Comparison of ENCODE assay signal across 16 cellular contexts in genomic region chr20:44435630-44436335, GRCh38. TPM values are rescaled to one million over a fixed set of nuclear protein-coding genes. Genes with fewer than 3 reads are reported as not detected.
A peak's percentile ranks its signal among the peaks of the same experiment; 100 is the strongest.
DNase-seq lines count a peak whose midpoint lies in the region; ATAC-seq, FAIRE-seq and TF ChIP-seq lines count a peak whose summit lies in the region.
"Had no signal": no experiment of that assay in that cellular context is flagged by ENCODE, and none has a peak within 500 bp of the region (broad histone marks: within the 10 kb centered on the region; RNA-seq: fewer than 3 reads in every experiment).

No MANE protein-coding gene starts in this region.

- H3K36me3 Mint-ChIP-seq in CD14-positive monocyte: no peaks in the 10 kb centered on the region
- no peaks in the 10 kb centered on the region for H3K36me3 Mint-ChIP-seq in memory B cell
- H3K36me3 Mint-ChIP-seq in activated naive CD8-positive, alpha-beta T cell treated with anti-CD3 and anti-CD28 coated beads, Interleukin-2, amount 50 U/mL, for 24 hours (ENCODE audit: low read depth): no peaks in the 10 kb centered on the region

- H3K9me3 Mint-ChIP-seq in CD14-positive monocyte: peaks cover 0 to 1% (median 0%) of the 10 kb centered on the region in 7 donors
- no peaks in the 10 kb centered on the region for H3K9me3 Mint-ChIP-seq in memory B cell
- H3K9me3 Mint-ChIP-seq in activated naive CD8-positive, alpha-beta T cell treated with anti-CD3 and anti-CD28 coated beads, Interleukin-2, amount 50 U/mL, for 24 hours: no peaks in the 10 kb centered on the region

- no peaks in the 10 kb centered on the region for H3K79me2 ChIP-seq in GM12878 (ENCODE audit: control insufficient read depth, insufficient read depth, low read length)

- no peak overlapping the region for H2AFZ ChIP-seq in GM12878 (ENCODE audit: control insufficient read depth, low read depth, low read length)

- H3K27ac Mint-ChIP-seq in CD14-positive monocyte: peak overlapping the region in 5 of 7 donors; percentile 12 to 77 (median 59)
- no peak overlapping the region for H3K27ac Mint-ChIP-seq in memory B cell
- no peak overlapping the region for H3K27ac Mint-ChIP-seq in activated naive CD8-positive, alpha-beta T cell treated with anti-CD3 and anti-CD28 coated beads, Interleukin-2, amount 50 U/mL, for 24 hours

- CTCF ChIA-PET in GM12878 (lab: Yijun Ruan, JAX): no interaction called here

- H4K20me1 ChIP-seq in GM12878 (ENCODE audit: control insufficient read depth, insufficient read depth): no peaks in the 10 kb centered on the region

- no peak for TF ChIP-seq RAD21 in GM12878 (IDR thresholded peaks at IDR 0.05; ENCODE audit: insufficient read depth, low read depth, low read length)

- no peak for TF ChIP-seq EP300 in GM12878 (IDR thresholded peaks at IDR 0.05; ENCODE audit: borderline replicate concordance in 1 of 2, control insufficient read depth in 1 of 2, low read depth in 2 of 2, low read length in 2 of 2)

- H3K9me3 ChIP-seq in GM12878 (replicated peaks; ENCODE audit: control insufficient read depth, insufficient read depth, low read length): no peaks in the 10 kb centered on the region
- H3K9me3 ChIP-seq: esophagus muscularis mucosa, right atrium auricular region had no signal

- POLR2A ChIA-PET in GM12878 (lab: Charles Lee): interaction anchor here (0.6 kb wide), 1 partner anchor 23 kb away, joined by 8 read pairs; no protein-coding TSS in a partner anchor

- H3K27ac ChIP-seq in GM12878 (ENCODE audit: control insufficient read depth, insufficient read depth): no peak overlapping the region
- H3K27ac ChIP-seq: esophagus muscularis mucosa, HL-60, right atrium auricular region had no signal

- no peak overlapping the region for H3K4me2 ChIP-seq in GM12878 (ENCODE audit: control insufficient read depth, insufficient read depth)

- no peak for FAIRE-seq in GM12878 (lab: Jason Lieb, UNC)

- H3K36me3 ChIP-seq in GM12878 (ENCODE audit: control insufficient read depth in 2 of 2, insufficient read depth in 2 of 2, low read length in 1 of 2): no peaks in the 10 kb centered on the region
- H3K36me3 ChIP-seq: esophagus muscularis mucosa, right atrium auricular region had no signal

- TF ChIP-seq CTCF in CD14-positive monocyte (IDR thresholded peaks at IDR 0.05) (no peak), NB4 (IDR thresholded peaks at IDR 0.05; ENCODE audit: low read depth, low read length) (no peak), GM12878 (IDR thresholded peaks at IDR 0.05 in 2 of 3, conservative IDR thresholded peaks at IDR 0.05 in 1 of 3; ENCODE audit: control insufficient read depth in 2 of 3, extremely low read depth in 1 of 3, insufficient read depth in 1 of 3, low read depth in 3 of 3, low read length in 3 of 3) (no peak)

- DNase-seq in CD14-positive monocyte (ENCODE audit: low spot score) (no peak), NB4 (ENCODE audit: low read depth) (peak; percentile 46), GM12878 (ENCODE audit: low read depth, low spot score) (no peak), memory B cell (ENCODE audit: low spot score in 2 of 2) (no peak), AG08395 (ENCODE audit: low spot score) (no peak)
- no peak for DNase-seq in activated naive CD8-positive, alpha-beta T cell treated with anti-CD3 and anti-CD28 coated beads, Interleukin-2, amount 50 U/mL, for 24 hours
- DNase-seq: effector CD4-positive, alpha-beta T cell; head of caudate nucleus; NCI-H1105 treated with DMSO at 0.1 percent for 48 hours; nucleus accumbens; RPMI8226 had no signal

- in situ Hi-C loops in GM12878 (cut with MboI): no loop called here

- peaks cover 11% of the 10 kb centered on the region for H3K4me1 Mint-ChIP-seq in CD14-positive monocyte
- H3K4me1 Mint-ChIP-seq in memory B cell: no peaks in the 10 kb centered on the region
- no peaks in the 10 kb centered on the region for H3K4me1 Mint-ChIP-seq in activated naive CD8-positive, alpha-beta T cell treated with anti-CD3 and anti-CD28 coated beads, Interleukin-2, amount 50 U/mL, for 24 hours

- BruUV-seq in GM12878 (replicated peaks; lab: Mats Ljungman, UMichigan): no TSS peak

- ATAC-seq in GM12878 (no peak), memory B cell (ENCODE audit: low read depth) (peak; percentile 38), HG03159 (IDR thresholded peaks at IDR 0.05; ENCODE audit: unreplicated experiment) (no peak), GM19397 (IDR thresholded peaks at IDR 0.05; ENCODE audit: unreplicated experiment) (no peak)
- ATAC-seq in activated naive CD8-positive, alpha-beta T cell treated with anti-CD3 and anti-CD28 coated beads, Interleukin-2, amount 50 U/mL, for 24 hours: no peak

- no peak overlapping the region for H3K4me3 Mint-ChIP-seq in CD14-positive monocyte
- no peak overlapping the region for H3K4me3 Mint-ChIP-seq in memory B cell
- no peak overlapping the region for H3K4me3 Mint-ChIP-seq in activated naive CD8-positive, alpha-beta T cell treated with anti-CD3 and anti-CD28 coated beads, Interleukin-2, amount 50 U/mL, for 24 hours

- intact Hi-C loops in CD14-positive monocyte (cut with micrococcal nuclease): no loop called here
- intact Hi-C loops in GM12878 (cut with micrococcal nuclease; ENCODE audit: unreplicated experiment): no loop called here

- no peak for TF ChIP-seq POLR2A in NB4 (IDR thresholded peaks at IDR 0.05; ENCODE audit: extremely low read depth, insufficient read length)
- no peak for TF ChIP-seq POLR2A in GM12878 (IDR thresholded peaks at IDR 0.05; ENCODE audit: low read depth, low read length)

- H3K27me3 ChIP-seq in GM12878 (replicated peaks in 1 of 2; ENCODE audit: control insufficient read depth in 2 of 2, insufficient read depth in 2 of 2, low read length in 1 of 2): peaks cover 0 to 2% of the 10 kb centered on the region in 2 experiments; a peak in 1 of 4 replicates
- H3K27me3 ChIP-seq: right atrium auricular region had no signal

- SMC1A ChIA-PET in GM12878 (lab: Charles Lee; ENCODE audit: uncharacterized antibody, unreplicated experiment): no interaction called here

- H3K9ac ChIP-seq in GM12878 (ENCODE audit: control insufficient read depth, insufficient read depth, low read length): no peak overlapping the region

- RAD21 ChIA-PET in GM12878 (lab: Charles Lee; ENCODE audit: unreplicated experiment): no interaction called here

- 36% methylated on average over 12 of the region's 12 CpGs for WGBS in GM12878 (ENCODE audit: insufficient coverage, insufficient replicate concordance, low lambda C conversion rate, missing lambda C conversion rate)

- H3K4me1 ChIP-seq in GM12878 (ENCODE audit: control insufficient read depth, insufficient read depth, low read length): no peaks in the 10 kb centered on the region
- H3K4me1 ChIP-seq: esophagus muscularis mucosa, right atrium auricular region had no signal

- H3K27me3 Mint-ChIP-seq in CD14-positive monocyte (ENCODE audit: low read depth in 3 of 3): peaks cover 6 to 18% (median 11%) of the 10 kb centered on the region in 3 donors
- H3K27me3 Mint-ChIP-seq in memory B cell: peaks cover 10% of the 10 kb centered on the region
- peaks cover 5% of the 10 kb centered on the region for H3K27me3 Mint-ChIP-seq in activated naive CD8-positive, alpha-beta T cell treated with anti-CD3 and anti-CD28 coated beads, Interleukin-2, amount 50 U/mL, for 24 hours

- H3K4me3 ChIP-seq in NB4 (ENCODE audit: low read depth, low read length): no peak overlapping the region
- no peak overlapping the region for H3K4me3 ChIP-seq in GM12878
- H3K4me3 ChIP-seq: esophagus muscularis mucosa, right atrium auricular region had no signal

TF ChIP-seq in GM12878, 131 proteins besides CTCF, POLR2A, EP300 and RAD21:
- TF ChIP-seq NR2C2 (IDR thresholded peaks at IDR 0.05; ENCODE audit: borderline replicate concordance, control insufficient read depth, insufficient read length, low read depth) (no peak), SPI1 (IDR thresholded peaks at IDR 0.05; ENCODE audit: borderline replicate concordance, insufficient read depth, low read depth, low read length) (peak; percentile 20; the same call in 1 of the 2 replicates), CREB1 (IDR thresholded peaks at IDR 0.05; ENCODE audit: low read depth) (no peak), BRCA1 (IDR thresholded peaks at IDR 0.05; ENCODE audit: low read depth, low read length) (no peak)

RNA-seq across cellular contexts. Expression of gene TTPAL, which starts 39.9 kb away (rescaled TPM):
- polyA plus RNA-seq in CD14-positive monocyte (1 to 10 TPM; 3.0 to 4.9 TPM), GM12878 (2011; rRNA removed) (3.9 and 5.2 TPM in 2 replicates), GM12878 (2014; fragmentation: Illumina TruSeq; extraction: Trizol) (14.4 and 15.4 TPM in 2 replicates), GM12878 (2014; fragmentation: Nextera tagmentation; extraction: Ambion mirVana) (1 to 10 TPM; 4.0 to 4.3 TPM), GM12878 (2014; rRNA removed) (8.5 and 8.7 TPM in 2 replicates), GM12878 (2016; fragmentation: Nextera tagmentation; extraction: Ambion mirVana) (10 to 100 TPM; 19.7 to 24.0 TPM)
- total RNA-seq in GM12878 (2013; cell fraction: nucleolus; rRNA removed): 6.5 TPM in 2 replicates
- total RNA-seq in GM12878 (2014; rRNA removed) (9.2 and 9.4 TPM in 2 replicates), GM12878 (2014; rRNA removed; fragmentation: Illumina TruSeq; extraction: Trizol) (9.2 and 9.3 TPM in 2 replicates), GM12878 (2021) (17.1 and 17.8 TPM in 2 replicates)
- polyA plus RNA-seq in GM12878 (2011; ENCODE audit: low read depth): 6.7 TPM
- polyA plus RNA-seq in GM12878 (2011; cell fraction: cytosol; rRNA removed): 4.3 and 4.8 TPM in 2 replicates
- polyA plus RNA-seq in GM12878 (2011; cell fraction: nucleus; rRNA removed): 4.6 and 7.0 TPM in 2 replicates
- 6.3 and 7.4 TPM in 2 replicates for polyA plus RNA-seq in GM12878 (2012)
- 6.1 and 8.4 TPM in 2 replicates for polyA minus RNA-seq in GM12878 (2011; rRNA and poly(A)+ RNA removed)
- 0.94 and 3.3 TPM in 2 replicates for polyA minus RNA-seq in GM12878 (2011; cell fraction: cytosol; rRNA and poly(A)+ RNA removed)
- 3.4 and 4.7 TPM in 2 replicates for polyA minus RNA-seq in GM12878 (2011; cell fraction: nucleus; rRNA and poly(A)+ RNA removed)

Comparison
In these comparisons a context has a peak if more than half of its experiments do, and no peak if none do; other contexts are left out.
1. H3K27ac Mint-ChIP-seq: peak in CD14-positive monocyte (5 of 7); none in memory B cell (single experiment) and activated naive CD8-positive, alpha-beta T cell treated with anti-CD3 and anti-CD28 coated beads, Interleukin-2, amount 50 U/mL, for 24 hours (single experiment).